1 cellular context compared by ENCODE assay signal in genomic region chr6:31493875-31494694, GRCh38.
TF ChIP-seq lines count a peak whose summit lies in the region.

No MANE protein-coding gene starts in this region.

TF ChIP-seq in HepG2, 621 proteins besides CTCF, POLR2A, EP300 and RAD21 (continued from another document and continues in another):
- TF ChIP-seq MLXIP (CRISPR knock-in tag; IDR thresholded peaks at IDR 0.05; ENCODE audit: borderline replicate concordance) (no peak), GMEB1 (CRISPR knock-in tag; IDR thresholded peaks at IDR 0.05; ENCODE audit: borderline replicate concordance) (no peak), TARDBP (CRISPR knock-in tag; IDR thresholded peaks at IDR 0.05) (no peak), NAIF1 (CRISPR knock-in tag; IDR thresholded peaks at IDR 0.05; ENCODE audit: borderline replicate concordance) (no peak), ZNF512 (CRISPR knock-in tag; IDR thresholded peaks at IDR 0.05) (no peak), ZNF577 (CRISPR knock-in tag; IDR thresholded peaks at IDR 0.05; ENCODE audit: borderline replicate concordance, low read depth) (no peak), RFX5 (IDR thresholded peaks at IDR 0.05; ENCODE audit: low read depth, low read length) (no peak), POLR2AphosphoS2 (IDR thresholded peaks at IDR 0.05; ENCODE audit: low read depth, low read length) (no peak), ZNF350 (CRISPR knock-in tag; IDR thresholded peaks at IDR 0.05; ENCODE audit: borderline replicate concordance, low read depth) (peak; percentile 47; the same call in 1 of the 2 replicates), SAFB2 (CRISPR knock-in tag; IDR thresholded peaks at IDR 0.05; ENCODE audit: borderline replicate concordance, low read depth) (no peak), TCF7 (IDR thresholded peaks at IDR 0.05; ENCODE audit: low read depth) (no peak), MAF1 (CRISPR knock-in tag; IDR thresholded peaks at IDR 0.05; ENCODE audit: borderline replicate concordance) (peak; percentile 81; the same call in 1 of the 2 replicates), CHCHD3 (CRISPR knock-in tag; IDR thresholded peaks at IDR 0.05) (no peak), ZNF253 (CRISPR knock-in tag; IDR thresholded peaks at IDR 0.05; ENCODE audit: borderline replicate concordance) (no peak), MTA1 (CRISPR knock-in tag; IDR thresholded peaks at IDR 0.05; ENCODE audit: borderline replicate concordance) (no peak), ZNF75D (CRISPR knock-in tag; IDR thresholded peaks at IDR 0.05; ENCODE audit: borderline replicate concordance) (no peak), NPAS2 (CRISPR knock-in tag; IDR thresholded peaks at IDR 0.05; ENCODE audit: borderline replicate concordance) (no peak), KAT8 (CRISPR knock-in tag; IDR thresholded peaks at IDR 0.05) (0 out of 2 replicates have a peak, but pooled peaks have one; percentile 25), CENPX (CRISPR knock-in tag; IDR thresholded peaks at IDR 0.05) (no peak), REPIN1 (CRISPR knock-in tag; IDR thresholded peaks at IDR 0.05; ENCODE audit: borderline replicate concordance, low read depth) (no peak), STAT6 (CRISPR knock-in tag; IDR thresholded peaks at IDR 0.05; ENCODE audit: borderline replicate concordance) (no peak), RNF2 (conservative IDR thresholded peaks at IDR 0.05; ENCODE audit: low read depth) (no peak; the same call in 1 of the 2 replicates), HDAC2 (CRISPR knock-in tag; IDR thresholded peaks at IDR 0.05) (peak; percentile 25; the same call in 1 of the 2 replicates), ZSCAN22 (CRISPR knock-in tag; IDR thresholded peaks at IDR 0.05) (no peak), ZNF12 (CRISPR knock-in tag; IDR thresholded peaks at IDR 0.05) (no peak), ZNF629 (CRISPR knock-in tag; conservative IDR thresholded peaks at IDR 0.05) (0 out of 2 replicates have a peak, but pooled peaks have one; percentile 10)
- TF ChIP-seq, protein P1, sequence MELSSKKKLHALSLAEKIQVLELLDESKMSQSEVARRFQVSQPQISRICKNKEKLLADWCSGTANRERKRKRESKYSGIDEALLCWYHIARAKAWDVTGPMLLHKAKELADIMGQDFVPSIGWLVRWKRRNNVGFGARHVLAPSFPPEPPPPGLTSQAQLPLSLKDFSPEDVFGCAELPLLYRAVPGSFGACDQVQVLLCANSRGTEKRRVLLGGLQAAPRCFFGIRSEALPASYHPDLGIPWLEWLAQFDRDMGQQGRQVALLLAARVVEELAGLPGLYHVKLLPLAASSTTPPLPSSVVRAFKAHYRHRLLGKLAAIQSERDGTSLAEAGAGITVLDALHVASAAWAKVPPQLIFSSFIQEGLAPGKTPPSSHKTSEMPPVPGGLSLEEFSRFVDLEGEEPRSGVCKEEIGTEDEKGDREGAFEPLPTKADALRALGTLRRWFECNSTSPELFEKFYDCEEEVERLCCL (CRISPR knock-in tag; IDR thresholded peaks at IDR 0.05; ENCODE audit: borderline replicate concordance) = no peak
- TF ChIP-seq, protein P2, sequence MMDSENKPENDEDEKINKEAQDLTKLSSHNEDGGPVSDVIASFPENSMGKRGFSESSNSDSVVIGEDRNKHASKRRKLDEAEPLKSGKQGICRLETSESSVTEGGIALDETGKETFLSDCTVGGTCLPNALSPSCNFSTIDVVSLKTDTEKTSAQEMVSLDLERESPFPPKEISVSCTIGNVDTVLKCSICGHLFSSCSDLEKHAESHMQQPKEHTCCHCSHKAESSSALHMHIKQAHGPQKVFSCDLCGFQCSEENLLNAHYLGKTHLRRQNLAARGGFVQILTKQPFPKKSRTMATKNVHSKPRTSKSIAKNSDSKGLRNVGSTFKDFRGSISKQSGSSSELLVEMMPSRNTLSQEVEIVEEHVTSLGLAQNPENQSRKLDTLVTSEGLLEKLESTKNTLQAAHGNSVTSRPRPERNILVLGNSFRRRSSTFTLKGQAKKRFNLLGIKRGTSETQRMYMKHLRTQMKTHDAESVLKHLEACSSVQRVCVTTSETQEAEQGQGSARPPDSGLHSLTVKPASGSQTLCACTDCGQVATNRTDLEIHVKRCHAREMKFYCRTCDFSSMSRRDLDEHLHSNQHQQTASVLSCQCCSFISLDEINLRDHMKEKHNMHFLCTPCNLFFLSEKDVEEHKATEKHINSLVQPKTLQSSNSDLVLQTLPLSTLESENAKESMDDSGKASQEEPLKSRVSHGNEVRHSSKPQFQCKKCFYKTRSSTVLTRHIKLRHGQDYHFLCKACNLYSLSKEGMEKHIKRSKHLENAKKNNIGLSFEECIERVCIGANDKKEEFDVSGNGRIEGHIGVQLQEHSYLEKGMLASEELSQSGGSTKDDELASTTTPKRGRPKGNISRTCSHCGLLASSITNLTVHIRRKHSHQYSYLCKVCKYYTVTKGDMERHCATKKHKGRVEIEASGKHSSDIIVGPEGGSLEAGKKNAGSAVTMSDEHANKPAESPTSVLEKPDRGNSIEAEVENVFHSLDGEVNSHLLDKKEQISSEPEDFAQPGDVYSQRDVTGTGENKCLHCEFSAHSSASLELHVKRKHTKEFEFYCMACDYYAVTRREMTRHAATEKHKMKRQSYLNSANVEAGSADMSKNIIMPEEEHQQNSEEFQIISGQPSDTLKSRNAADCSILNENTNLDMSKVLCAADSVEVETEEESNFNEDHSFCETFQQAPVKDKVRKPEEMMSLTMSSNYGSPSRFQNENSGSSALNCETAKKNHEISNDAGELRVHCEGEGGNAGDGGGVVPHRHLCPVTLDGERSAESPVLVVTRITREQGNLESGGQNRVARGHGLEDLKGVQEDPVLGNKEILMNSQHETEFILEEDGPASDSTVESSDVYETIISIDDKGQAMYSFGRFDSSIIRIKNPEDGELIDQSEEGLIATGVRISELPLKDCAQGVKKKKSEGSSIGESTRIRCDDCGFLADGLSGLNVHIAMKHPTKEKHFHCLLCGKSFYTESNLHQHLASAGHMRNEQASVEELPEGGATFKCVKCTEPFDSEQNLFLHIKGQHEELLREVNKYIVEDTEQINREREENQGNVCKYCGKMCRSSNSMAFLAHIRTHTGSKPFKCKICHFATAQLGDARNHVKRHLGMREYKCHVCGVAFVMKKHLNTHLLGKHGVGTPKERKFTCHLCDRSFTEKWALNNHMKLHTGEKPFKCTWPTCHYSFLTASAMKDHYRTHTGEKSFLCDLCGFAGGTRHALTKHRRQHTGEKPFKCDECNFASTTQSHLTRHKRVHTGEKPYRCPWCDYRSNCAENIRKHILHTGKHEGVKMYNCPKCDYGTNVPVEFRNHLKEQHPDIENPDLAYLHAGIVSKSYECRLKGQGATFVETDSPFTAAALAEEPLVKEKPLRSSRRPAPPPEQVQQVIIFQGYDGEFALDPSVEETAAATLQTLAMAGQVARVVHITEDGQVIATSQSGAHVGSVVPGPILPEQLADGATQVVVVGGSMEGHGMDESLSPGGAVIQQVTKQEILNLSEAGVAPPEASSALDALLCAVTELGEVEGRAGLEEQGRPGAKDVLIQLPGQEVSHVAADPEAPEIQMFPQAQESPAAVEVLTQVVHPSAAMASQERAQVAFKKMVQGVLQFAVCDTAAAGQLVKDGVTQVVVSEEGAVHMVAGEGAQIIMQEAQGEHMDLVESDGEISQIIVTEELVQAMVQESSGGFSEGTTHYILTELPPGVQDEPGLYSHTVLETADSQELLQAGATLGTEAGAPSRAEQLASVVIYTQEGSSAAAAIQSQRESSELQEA (CRISPR knock-in tag; IDR thresholded peaks at IDR 0.05; ENCODE audit: not compliant biosample characterization) = peak; percentile 42
- TF ChIP-seq, protein P3, sequence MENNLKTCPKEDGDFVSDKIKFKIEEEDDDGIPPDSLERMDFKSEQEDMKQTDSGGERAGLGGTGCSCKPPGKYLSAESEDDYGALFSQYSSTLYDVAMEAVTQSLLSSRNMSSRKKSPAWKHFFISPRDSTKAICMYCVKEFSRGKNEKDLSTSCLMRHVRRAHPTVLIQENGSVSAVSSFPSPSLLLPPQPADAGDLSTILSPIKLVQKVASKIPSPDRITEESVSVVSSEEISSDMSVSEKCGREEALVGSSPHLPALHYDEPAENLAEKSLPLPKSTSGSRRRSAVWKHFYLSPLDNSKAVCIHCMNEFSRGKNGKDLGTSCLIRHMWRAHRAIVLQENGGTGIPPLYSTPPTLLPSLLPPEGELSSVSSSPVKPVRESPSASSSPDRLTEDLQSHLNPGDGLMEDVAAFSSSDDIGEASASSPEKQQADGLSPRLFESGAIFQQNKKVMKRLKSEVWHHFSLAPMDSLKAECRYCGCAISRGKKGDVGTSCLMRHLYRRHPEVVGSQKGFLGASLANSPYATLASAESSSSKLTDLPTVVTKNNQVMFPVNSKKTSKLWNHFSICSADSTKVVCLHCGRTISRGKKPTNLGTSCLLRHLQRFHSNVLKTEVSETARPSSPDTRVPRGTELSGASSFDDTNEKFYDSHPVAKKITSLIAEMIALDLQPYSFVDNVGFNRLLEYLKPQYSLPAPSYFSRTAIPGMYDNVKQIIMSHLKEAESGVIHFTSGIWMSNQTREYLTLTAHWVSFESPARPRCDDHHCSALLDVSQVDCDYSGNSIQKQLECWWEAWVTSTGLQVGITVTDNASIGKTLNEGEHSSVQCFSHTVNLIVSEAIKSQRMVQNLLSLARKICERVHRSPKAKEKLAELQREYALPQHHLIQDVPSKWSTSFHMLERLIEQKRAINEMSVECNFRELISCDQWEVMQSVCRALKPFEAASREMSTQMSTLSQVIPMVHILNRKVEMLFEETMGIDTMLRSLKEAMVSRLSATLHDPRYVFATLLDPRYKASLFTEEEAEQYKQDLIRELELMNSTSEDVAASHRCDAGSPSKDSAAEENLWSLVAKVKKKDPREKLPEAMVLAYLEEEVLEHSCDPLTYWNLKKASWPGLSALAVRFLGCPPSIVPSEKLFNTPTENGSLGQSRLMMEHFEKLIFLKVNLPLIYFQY (CRISPR knock-in tag; IDR thresholded peaks at IDR 0.05; ENCODE audit: borderline replicate concordance) = no peak
